9 cellular contexts compared by ENCODE assay signal in the genomic region with DNA sequence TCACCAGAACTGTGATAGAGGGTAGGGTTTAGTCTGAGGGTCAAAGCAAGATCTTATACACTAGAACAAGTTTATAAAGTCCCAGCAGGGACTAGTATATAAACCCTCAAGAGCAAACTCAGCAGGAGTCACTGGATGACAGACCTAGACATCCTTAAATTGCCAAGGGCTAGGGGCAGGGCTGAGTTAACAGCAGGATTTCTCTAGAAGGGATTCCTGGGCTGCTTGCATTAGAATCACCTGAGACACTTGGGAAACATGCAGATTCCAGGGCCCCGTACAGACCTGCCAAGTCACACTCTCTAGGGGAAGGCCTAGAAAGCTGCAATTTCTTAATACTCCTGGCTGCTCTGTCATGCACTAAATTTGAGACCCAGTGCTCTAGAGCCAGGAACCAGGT. TPM values are rescaled to one million over a fixed set of nuclear protein-coding genes. Genes with fewer than 3 reads are reported as not detected.
"Had no signal": no experiment of that assay in that cellular context is flagged by ENCODE, and none has a peak within 500 bp of the region (broad histone marks: within the 10 kb centered on the region; RNA-seq: fewer than 3 reads in every experiment).

No MANE protein-coding gene starts in this region.

- H3K4me3 Mint-ChIP-seq: H9, IgD-negative memory B cell had no signal

- H3K9ac ChIP-seq: KMS-11 had no signal

- DNase-seq: GOT3, H9, HCEC 1CT, KBM-7 had no signal

- H3K4me1 Mint-ChIP-seq: IgD-negative memory B cell had no signal

- H3K36me3 Mint-ChIP-seq: IgD-negative memory B cell had no signal

- H3K27ac ChIP-seq: KMS-11 had no signal

- H3K4me2 ChIP-seq: KMS-11 had no signal

- FAIRE-seq: H54, HTR-8/SVneo had no signal

- H3K27ac Mint-ChIP-seq: H9, IgD-negative memory B cell had no signal

RNA-seq across cellular contexts. Expression of gene GPR50, which starts 6.6 kb away (rescaled TPM):
- total RNA-seq: HT-29 had no signal
- polyA plus RNA-seq: IgD-negative memory B cell had no signal
